2 cellular contexts compared by ENCODE assay signal in the genomic region with DNA sequence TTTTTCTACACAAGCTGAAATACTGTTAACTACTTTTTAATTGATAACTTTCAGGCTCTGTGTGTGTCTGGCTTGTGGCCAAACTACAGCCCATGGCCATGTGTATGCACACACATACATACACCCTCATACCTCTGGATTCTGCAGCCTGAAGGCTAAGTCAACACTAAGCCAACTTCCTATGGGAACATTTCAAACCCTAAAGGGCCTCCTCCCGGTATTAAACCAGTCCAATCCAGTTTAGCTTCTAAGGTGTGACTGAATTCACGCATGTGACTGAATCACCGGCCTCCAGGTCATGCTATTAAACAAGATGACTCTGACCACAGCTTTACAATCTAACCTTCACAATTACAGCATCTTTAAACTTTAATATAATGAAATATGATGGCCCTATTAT.
A peak's percentile ranks its signal among the peaks of the same experiment; 100 is the strongest.
TF ChIP-seq lines count a peak whose summit lies in the region.

No MANE protein-coding gene starts in this region.

TF ChIP-seq in SK-N-SH, 30 proteins besides CTCF, POLR2A, EP300 and RAD21:
- TF ChIP-seq REST (IDR thresholded peaks at IDR 0.05; ENCODE audit: low read depth, low read length) (no peak), NFIC (IDR thresholded peaks at IDR 0.05; ENCODE audit: borderline replicate concordance) (peak; percentile 13; the same call in 1 of the 2 replicates)

TF ChIP-seq in SK-N-SH treated with all-trans-retinoic acid at 6 μM for 48 hours, 23 proteins besides CTCF, POLR2A, EP300 and RAD21 (continued from another document):
- TF ChIP-seq CSDC2 (CRISPR knock-in tag; IDR thresholded peaks at IDR 0.05) (no peak), PATZ1 (CRISPR knock-in tag; IDR thresholded peaks at IDR 0.05; ENCODE audit: borderline replicate concordance) (no peak), RARB (CRISPR knock-in tag; IDR thresholded peaks at IDR 0.05) (no peak), BACH2 (CRISPR knock-in tag; IDR thresholded peaks at IDR 0.05; ENCODE audit: borderline replicate concordance) (no peak), CREB5 (CRISPR knock-in tag; IDR thresholded peaks at IDR 0.05; ENCODE audit: low read depth) (no peak), ZFP3 (CRISPR knock-in tag; IDR thresholded peaks at IDR 0.05) (no peak), TOX (CRISPR knock-in tag; IDR thresholded peaks at IDR 0.05; ENCODE audit: borderline replicate concordance) (no peak), ZFP30 (CRISPR knock-in tag; IDR thresholded peaks at IDR 0.05) (no peak), ZNF565 (CRISPR knock-in tag; conservative IDR thresholded peaks at IDR 0.05; ENCODE audit: low read depth) (no peak), ZC3H10 (CRISPR knock-in tag; IDR thresholded peaks at IDR 0.05) (no peak), GLIS3 (CRISPR knock-in tag; IDR thresholded peaks at IDR 0.05) (no peak)
